Comparison of ENCODE assay signal across 15 cellular contexts in the genomic region with DNA sequence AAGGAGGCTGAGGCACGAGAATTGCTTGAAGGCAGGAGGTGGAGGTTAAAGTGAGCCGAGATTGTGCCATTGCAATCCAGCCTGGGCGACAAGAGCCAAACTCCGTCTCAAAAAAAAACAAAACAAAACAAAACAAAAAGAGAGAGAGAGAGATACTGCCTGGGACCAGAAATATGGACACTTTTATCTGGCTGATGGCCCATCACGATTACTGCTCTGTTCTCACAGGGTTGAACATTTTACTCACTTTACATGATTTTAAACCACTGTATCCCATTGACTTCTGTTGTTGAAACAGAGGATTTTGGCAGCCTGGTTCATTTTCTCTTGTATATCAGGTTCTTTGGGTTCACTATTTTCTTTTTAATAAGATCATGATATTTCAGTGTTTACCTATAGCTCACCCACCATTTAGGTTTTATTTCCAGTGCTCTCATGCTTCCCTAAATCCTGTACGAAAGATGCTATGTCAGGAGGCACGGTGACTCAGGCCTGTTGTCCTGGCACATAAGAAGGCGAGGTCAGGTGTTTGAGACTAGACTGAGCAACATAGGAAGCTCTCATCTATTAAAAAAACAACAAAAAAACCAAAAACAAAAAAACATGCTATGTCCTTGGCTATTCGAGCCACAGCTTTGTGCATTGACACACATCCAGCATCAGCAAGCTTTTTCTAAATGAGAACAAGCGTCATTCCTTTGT. TPM values are rescaled to one million over a fixed set of nuclear protein-coding genes. Genes with fewer than 3 reads are reported as not detected.
A peak's percentile ranks its signal among the peaks of the same experiment; 100 is the strongest.
DNase-seq lines count a peak whose midpoint lies in the region; ATAC-seq, FAIRE-seq and TF ChIP-seq lines count a peak whose summit lies in the region.
"Had no signal": no experiment of that assay in that cellular context is flagged by ENCODE, and none has a peak within 500 bp of the region (broad histone marks: within the 10 kb centered on the region; RNA-seq: fewer than 3 reads in every experiment).

No MANE protein-coding gene starts in this region.

- DNase-seq in pancreas (no peak), GM23338 (ENCODE audit: low spot score) (no peak)
- DNase-seq in CD8-positive, alpha-beta memory T cell, result no peak
- no peak for DNase-seq in activated CD4-positive, alpha-beta T cell treated with anti-CD3 and anti-CD28 coated beads, Interleukin-2, amount 50 U/mL, for 1 hour
- DNase-seq: endodermal cell, glutamatergic neuron, HCEC 1CT, Kasumi-1, kidney had no signal

- TF ChIP-seq CTCF in pancreas (IDR thresholded peaks at IDR 0.05), result no peak
- TF ChIP-seq CTCF in GM23338 (conservative IDR thresholded peaks at IDR 0.05; ENCODE audit: low read depth in 2 of 2), result no peak

- peak overlapping the region; percentile 73 for H3K27ac Mint-ChIP-seq in activated naive CD8-positive, alpha-beta T cell
- no peak overlapping the region for H3K27ac Mint-ChIP-seq in GM23338
- peak overlapping the region in 4 of 8 donors; percentile 42 to 64 (median 54) for H3K27ac Mint-ChIP-seq in CD8-positive, alpha-beta memory T cell
- H3K27ac Mint-ChIP-seq: endodermal cell, WTC11 had no signal

- FAIRE-seq in pancreas (lab: Jason Lieb, UNC), result no peak
- FAIRE-seq: kidney had no signal

- no peaks in the 10 kb centered on the region for H3K36me3 Mint-ChIP-seq in activated naive CD8-positive, alpha-beta T cell
- no peaks in the 10 kb centered on the region for H3K36me3 Mint-ChIP-seq in GM23338 (ENCODE audit: low read depth)
- H3K36me3 Mint-ChIP-seq in CD8-positive, alpha-beta memory T cell, result no peaks in the 10 kb centered on the region
- H3K36me3 Mint-ChIP-seq: WTC11 had no signal

- no peak overlapping the region for H2AFZ ChIP-seq in GM23338

- no peaks in the 10 kb centered on the region for H3K9me3 ChIP-seq in pancreas
- H3K9me3 ChIP-seq in CD8-positive, alpha-beta memory T cell (ENCODE audit: low read length), result no peaks in the 10 kb centered on the region

- CTCF ChIA-PET in CD8-positive, alpha-beta memory T cell (lab: Charles Lee), result interaction anchor here (0.7 to 1.5 kb wide), 3 partner anchors 14 to 516 kb away, joined by 3 to 4 read pairs (median 4); no protein-coding TSS in a partner anchor

- POLR2A ChIA-PET in CD8-positive, alpha-beta memory T cell (lab: Charles Lee), result interaction anchor here (1.3 kb wide), 1 partner anchor 14 kb away, joined by 4 read pairs; no protein-coding TSS in a partner anchor

- H3K27me3 ChIP-seq in pancreas (no peaks in the 10 kb centered on the region), GM23338 (ENCODE audit: insufficient read depth) (no peaks in the 10 kb centered on the region)
- H3K27me3 ChIP-seq in CD8-positive, alpha-beta memory T cell (ENCODE audit: insufficient read depth, low read length, poor library complexity, severe bottlenecking), result no peaks in the 10 kb centered on the region

- H3K4me3 Mint-ChIP-seq in activated naive CD8-positive, alpha-beta T cell, result peak overlapping the region; percentile 66
- H3K4me3 Mint-ChIP-seq in GM23338, result no peak overlapping the region
- H3K4me3 Mint-ChIP-seq in CD8-positive, alpha-beta memory T cell, result peak overlapping the region in 3 of 7 donors; percentile 15 to 73 (median 58)
- H3K4me3 Mint-ChIP-seq: endodermal cell, WTC11 had no signal

- ATAC-seq in GM18873 (IDR thresholded peaks at IDR 0.05; ENCODE audit: low FRiP score, unreplicated experiment) (peak; percentile 23), HG02571 (IDR thresholded peaks at IDR 0.05; ENCODE audit: unreplicated experiment) (peak; percentile 28), pancreas (peak in 3 of 4 donors; percentile 11 to 33 (median 22)), GM23338 (no peak), GM18907 (IDR thresholded peaks at IDR 0.05; ENCODE audit: unreplicated experiment) (no peak)
- ATAC-seq: SK-N-SH treated with all-trans-retinoic acid at 6 μM for 48 hours, WTC11 had no signal

- no peaks in the 10 kb centered on the region for H4K20me1 ChIP-seq in GM23338 (replicated peaks; ENCODE audit: insufficient read depth)

- no peak overlapping the region for H3K4me3 ChIP-seq in pancreas
- H3K4me3 ChIP-seq in GM23338, result no peak overlapping the region
- no peak overlapping the region for H3K4me3 ChIP-seq in CD8-positive, alpha-beta memory T cell (ENCODE audit: low read length)

- H3K27ac ChIP-seq in pancreas (peak overlapping the region in 2 of 4 donors; percentile 12 to 29), GM23338 (ENCODE audit: low read depth) (no peak overlapping the region)
- no peak overlapping the region for H3K27ac ChIP-seq in CD8-positive, alpha-beta memory T cell (ENCODE audit: low read depth, low read length)

- no peaks in the 10 kb centered on the region for H3K27me3 Mint-ChIP-seq in activated naive CD8-positive, alpha-beta T cell
- peaks cover 2% of the 10 kb centered on the region for H3K27me3 Mint-ChIP-seq in GM23338 (ENCODE audit: insufficient read depth, low read depth, poor library complexity)
- H3K27me3 Mint-ChIP-seq in CD8-positive, alpha-beta memory T cell, result peaks cover 0 to 2% of the 10 kb centered on the region in 2 donors

- no peaks in the 10 kb centered on the region for H3K9me3 Mint-ChIP-seq in activated naive CD8-positive, alpha-beta T cell (ENCODE audit: low read depth)
- H3K9me3 Mint-ChIP-seq in GM23338, result no peaks in the 10 kb centered on the region
- no peaks in the 10 kb centered on the region for H3K9me3 Mint-ChIP-seq in CD8-positive, alpha-beta memory T cell
- H3K9me3 Mint-ChIP-seq: endodermal cell, WTC11 had no signal

- H3K79me2 ChIP-seq in GM23338 (replicated peaks; ENCODE audit: insufficient read depth), result no peaks in the 10 kb centered on the region

- H3K4me2 ChIP-seq in GM23338, result no peak overlapping the region

- H3K4me1 Mint-ChIP-seq in activated naive CD8-positive, alpha-beta T cell (ENCODE audit: low read depth), result peaks cover 14% of the 10 kb centered on the region
- H3K4me1 Mint-ChIP-seq in GM23338, result no peaks in the 10 kb centered on the region; the same call in 2 of the 3 replicates
- peaks cover 8 to 15% (median 14%) of the 10 kb centered on the region in 3 donors for H3K4me1 Mint-ChIP-seq in CD8-positive, alpha-beta memory T cell
- H3K4me1 Mint-ChIP-seq: endodermal cell, WTC11 had no signal

- H3F3A ChIP-seq in GM23338 (replicated peaks; ENCODE audit: low read depth), result no peaks in the 10 kb centered on the region

- intact Hi-C loops in pancreas (cut with DNase I), result no loop called here

- H3K9me2 ChIP-seq in GM23338 (ENCODE audit: insufficient read depth), result no peaks in the 10 kb centered on the region

- 76 to 78% methylated on average over 10 of the region's 10 CpGs for WGBS in pancreas, 2 donors

- H3K4me1 ChIP-seq in pancreas, result peaks cover 0 to 12% (median 8%) of the 10 kb centered on the region in 3 donors
- no peaks in the 10 kb centered on the region for H3K4me1 ChIP-seq in GM23338 (ENCODE audit: insufficient read depth)
- H3K4me1 ChIP-seq in CD8-positive, alpha-beta memory T cell (ENCODE audit: insufficient read depth, low read length), result peaks cover 5% of the 10 kb centered on the region

- H3K36me3 ChIP-seq in pancreas (no peaks in the 10 kb centered on the region), GM23338 (ENCODE audit: insufficient read depth) (no peaks in the 10 kb centered on the region)
- no peaks in the 10 kb centered on the region for H3K36me3 ChIP-seq in CD8-positive, alpha-beta memory T cell (ENCODE audit: insufficient read depth, low read length)

TF ChIP-seq in GM23338, 12 proteins besides CTCF, POLR2A, EP300 and RAD21 (continues in another document):
- TF ChIP-seq POLR2AphosphoS5 (IDR thresholded peaks at IDR 0.05; ENCODE audit: low read depth) (no peak), CREB1 (CRISPR knock-in tag; IDR thresholded peaks at IDR 0.05; ENCODE audit: low read depth) (no peak), EZH2phosphoT487 (IDR thresholded peaks at IDR 0.05; ENCODE audit: unreplicated experiment) (no peak), EZH2 (IDR thresholded peaks at IDR 0.05; ENCODE audit: low read depth, unreplicated experiment) (no peak), NANOG (IDR thresholded peaks at IDR 0.05; ENCODE audit: borderline replicate concordance) (no peak)
- TF ChIP-seq, protein P1, sequence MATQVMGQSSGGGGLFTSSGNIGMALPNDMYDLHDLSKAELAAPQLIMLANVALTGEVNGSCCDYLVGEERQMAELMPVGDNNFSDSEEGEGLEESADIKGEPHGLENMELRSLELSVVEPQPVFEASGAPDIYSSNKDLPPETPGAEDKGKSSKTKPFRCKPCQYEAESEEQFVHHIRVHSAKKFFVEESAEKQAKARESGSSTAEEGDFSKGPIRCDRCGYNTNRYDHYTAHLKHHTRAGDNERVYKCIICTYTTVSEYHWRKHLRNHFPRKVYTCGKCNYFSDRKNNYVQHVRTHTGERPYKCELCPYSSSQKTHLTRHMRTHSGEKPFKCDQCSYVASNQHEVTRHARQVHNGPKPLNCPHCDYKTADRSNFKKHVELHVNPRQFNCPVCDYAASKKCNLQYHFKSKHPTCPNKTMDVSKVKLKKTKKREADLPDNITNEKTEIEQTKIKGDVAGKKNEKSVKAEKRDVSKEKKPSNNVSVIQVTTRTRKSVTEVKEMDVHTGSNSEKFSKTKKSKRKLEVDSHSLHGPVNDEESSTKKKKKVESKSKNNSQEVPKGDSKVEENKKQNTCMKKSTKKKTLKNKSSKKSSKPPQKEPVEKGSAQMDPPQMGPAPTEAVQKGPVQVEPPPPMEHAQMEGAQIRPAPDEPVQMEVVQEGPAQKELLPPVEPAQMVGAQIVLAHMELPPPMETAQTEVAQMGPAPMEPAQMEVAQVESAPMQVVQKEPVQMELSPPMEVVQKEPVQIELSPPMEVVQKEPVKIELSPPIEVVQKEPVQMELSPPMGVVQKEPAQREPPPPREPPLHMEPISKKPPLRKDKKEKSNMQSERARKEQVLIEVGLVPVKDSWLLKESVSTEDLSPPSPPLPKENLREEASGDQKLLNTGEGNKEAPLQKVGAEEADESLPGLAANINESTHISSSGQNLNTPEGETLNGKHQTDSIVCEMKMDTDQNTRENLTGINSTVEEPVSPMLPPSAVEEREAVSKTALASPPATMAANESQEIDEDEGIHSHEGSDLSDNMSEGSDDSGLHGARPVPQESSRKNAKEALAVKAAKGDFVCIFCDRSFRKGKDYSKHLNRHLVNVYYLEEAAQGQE (IDR thresholded peaks at IDR 0.05; ENCODE audit: unreplicated experiment), result no peak
- TF ChIP-seq, protein P2, sequence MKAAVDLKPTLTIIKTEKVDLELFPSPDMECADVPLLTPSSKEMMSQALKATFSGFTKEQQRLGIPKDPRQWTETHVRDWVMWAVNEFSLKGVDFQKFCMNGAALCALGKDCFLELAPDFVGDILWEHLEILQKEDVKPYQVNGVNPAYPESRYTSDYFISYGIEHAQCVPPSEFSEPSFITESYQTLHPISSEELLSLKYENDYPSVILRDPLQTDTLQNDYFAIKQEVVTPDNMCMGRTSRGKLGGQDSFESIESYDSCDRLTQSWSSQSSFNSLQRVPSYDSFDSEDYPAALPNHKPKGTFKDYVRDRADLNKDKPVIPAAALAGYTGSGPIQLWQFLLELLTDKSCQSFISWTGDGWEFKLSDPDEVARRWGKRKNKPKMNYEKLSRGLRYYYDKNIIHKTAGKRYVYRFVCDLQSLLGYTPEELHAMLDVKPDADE (IDR thresholded peaks at IDR 0.05), result no peak

RNA-seq across cellular contexts. Expression of a gene that starts 34.5 kb away (rescaled TPM):
- total RNA-seq in pancreas, result 10 to 100 TPM; 22.7 to 45.3 (median 30.5) TPM
- 10 to 100 TPM in 1 of 2 donors, 1 to 10 TPM in 1; 8.9 to 12.4 TPM for polyA plus RNA-seq in pancreas
- total RNA-seq in GM23338 (2014; rRNA removed; shearing (Covaris generic)), result 25.5 and 29.1 TPM in 2 replicates
- polyA plus RNA-seq in GM23338 (2016; fragmentation: Nextera tagmentation; extraction: Ambion mirVana), result 7.9 and 8.5 TPM in 2 replicates
- total RNA-seq in CD8-positive, alpha-beta memory T cell, result 10 to 100 TPM; 17.7 to 18.7 TPM
- polyA plus RNA-seq in CD8-positive, alpha-beta memory T cell, result 8.5 TPM

Comparison
In these comparisons a context has a peak if more than half of its experiments do, and no peak if none do; other contexts are left out.
1. ATAC-seq: peak in GM18873 (single experiment), HG02571 (single experiment) and pancreas (3 of 4); none in GM23338 (single experiment) and GM18907 (single experiment).